In genomic region chr18:809985-810642, GRCh38 we compare ENCODE assay signal across 9 cellular contexts. TPM values are rescaled to one million over a fixed set of nuclear protein-coding genes. Genes with fewer than 3 reads are reported as not detected.
A peak's percentile ranks its signal among the peaks of the same experiment; 100 is the strongest.
DNase-seq lines count a peak whose midpoint lies in the region; ATAC-seq and TF ChIP-seq lines count a peak whose summit lies in the region.
"Had no signal": no experiment of that assay in that cellular context is flagged by ENCODE, and none has a peak within 500 bp of the region (broad histone marks: within the 10 kb centered on the region; RNA-seq: fewer than 3 reads in every experiment).

No MANE protein-coding gene starts in this region.

- TF ChIP-seq CTCF in heart left ventricle (IDR thresholded peaks at IDR 0.05) (no peak), upper lobe of left lung (IDR thresholded peaks at IDR 0.05) (no peak)

- no peak for TF ChIP-seq POLR2A in heart left ventricle (IDR thresholded peaks at IDR 0.05)
- no peak for TF ChIP-seq POLR2A in upper lobe of left lung (IDR thresholded peaks at IDR 0.05)
- no peak for TF ChIP-seq POLR2A in erythroblast (IDR thresholded peaks at IDR 0.05; ENCODE audit: low read length)

- H3K4me3 ChIP-seq in heart left ventricle = peak overlapping the region in 10 of 12 donors; percentile 70 to 98 (median 91)
- peak overlapping the region; percentile 86 for H3K4me3 ChIP-seq in HUES48 (ENCODE audit: low read depth, low read length)
- peak overlapping the region; percentile 95 for H3K4me3 ChIP-seq in endocrine pancreas (ENCODE audit: control insufficient read depth, insufficient read depth, low read length)
- peak overlapping the region in 3 of 4 donors; percentile 75 to 88 (median 80) for H3K4me3 ChIP-seq in upper lobe of left lung

- intact Hi-C loops in heart left ventricle (cut with DNase I) (loop anchor here in 2 of 10 donors (5.0 kb wide), 2 partner anchors 48 to 58 kb away; no protein-coding TSS in a partner anchor), Right ventricle myocardium superior (cut with DNase I) (no loop called here)

- DNase-seq in heart left ventricle = no peak
- no peak for DNase-seq in Right ventricle myocardium superior
- no peak for DNase-seq in upper lobe of left lung
- no peak for DNase-seq in NCI-H2081 treated with DMSO at 0.1 percent for 48 hours (lab: John Stamatoyannopoulos, UW)
- no peak for DNase-seq in erythroblast (lab: John Stamatoyannopoulos, UW)
- DNase-seq in NCI-H1417 (lab: John Stamatoyannopoulos, UW) = no peak
- DNase-seq: activated B cell treated with CpG ODN at 0.5 μM for 24 hours had no signal

- WGBS in heart left ventricle, 4 donors = 51 to 57% (median 57%) methylated on average over 6 of the region's 6 CpGs
- 37 to 47% methylated on average over 6 of the region's 6 CpGs for WGBS in upper lobe of left lung, 2 donors

- peaks cover 0 to 38% (median 0%) of the 10 kb centered on the region in 9 donors for H3K27me3 ChIP-seq in heart left ventricle
- H3K27me3 ChIP-seq in HUES48 (ENCODE audit: control insufficient read depth, insufficient read depth, low read length) = no peaks in the 10 kb centered on the region
- H3K27me3 ChIP-seq in endocrine pancreas (ENCODE audit: control insufficient read depth, insufficient read depth, low read length) = no peaks in the 10 kb centered on the region
- no peaks in the 10 kb centered on the region for H3K27me3 ChIP-seq in upper lobe of left lung

- H3K9me3 ChIP-seq in heart left ventricle (no peaks in the 10 kb centered on the region), HUES48 (ENCODE audit: control insufficient read depth, insufficient read depth, low read length) (no peaks in the 10 kb centered on the region), endocrine pancreas (ENCODE audit: control insufficient read depth, low read length) (no peaks in the 10 kb centered on the region), upper lobe of left lung (no peaks in the 10 kb centered on the region)

- TF ChIP-seq EP300 in upper lobe of left lung (IDR thresholded peaks at IDR 0.05) = no peak

- H3K9ac ChIP-seq in HUES48 (ENCODE audit: low read depth, low read length) (no peak overlapping the region), endocrine pancreas (ENCODE audit: control insufficient read depth, insufficient read depth, low read length) (no peak overlapping the region)

- H3K4me1 ChIP-seq in heart left ventricle = peaks cover 0 to 64% (median 34%) of the 10 kb centered on the region in 12 donors
- peaks cover 29% of the 10 kb centered on the region for H3K4me1 ChIP-seq in HUES48 (ENCODE audit: control insufficient read depth, insufficient read depth, low read length)
- H3K4me1 ChIP-seq in endocrine pancreas (ENCODE audit: control insufficient read depth, insufficient read depth, low read length) = peaks cover 25% of the 10 kb centered on the region
- H3K4me1 ChIP-seq in upper lobe of left lung = peaks cover 11 to 49% (median 19%) of the 10 kb centered on the region in 4 donors

- H3K36me3 ChIP-seq in heart left ventricle (no peaks in the 10 kb centered on the region), HUES48 (ENCODE audit: control insufficient read depth, insufficient read depth, low read length) (no peaks in the 10 kb centered on the region), endocrine pancreas (ENCODE audit: control insufficient read depth, insufficient read depth, low read length) (no peaks in the 10 kb centered on the region), upper lobe of left lung (no peaks in the 10 kb centered on the region)

- H3K27ac ChIP-seq in heart left ventricle (peak overlapping the region in 4 of 12 donors; percentile 90 to 97 (median 96)), HUES48 (ENCODE audit: low read depth, low read length) (no peak overlapping the region), upper lobe of left lung (peak overlapping the region in 2 of 4 donors; percentile 42 to 55)

- ATAC-seq in heart left ventricle (no peak), Right ventricle myocardium superior (ENCODE audit: poor library complexity) (no peak), upper lobe of left lung (ENCODE audit: low FRiP score in 2 of 2) (no peak)

RNA-seq across cellular contexts. Expression of gene YES1, which starts 1.9 kb away (rescaled TPM):
- 10 to 100 TPM; 18.1 to 50.2 (median 23.5) TPM for total RNA-seq in heart left ventricle
- polyA plus RNA-seq in heart left ventricle = 10 to 100 TPM in 1 of 2 donors, 1 to 10 TPM in 1; 7.1 to 25.1 TPM
- 21.8 TPM for total RNA-seq in Right ventricle myocardium superior
- total RNA-seq in upper lobe of left lung = 100 to 1,000 TPM in 2 of 6 donors, 10 to 100 TPM in 4; 24.1 to 118 (median 55.0) TPM
